1 cellular context compared by ENCODE assay signal in genomic region chr7:104964626-104965236, GRCh38.
A peak's percentile ranks its signal among the peaks of the same experiment; 100 is the strongest.
TF ChIP-seq lines count a peak whose summit lies in the region.

No MANE protein-coding gene starts in this region.

TF ChIP-seq in HepG2, 621 proteins besides CTCF, POLR2A, EP300 and RAD21:
- peak; percentile 53; the same call in 1 of the 2 replicates for TF ChIP-seq ZNF629 (CRISPR knock-in tag; conservative IDR thresholded peaks at IDR 0.05)
- no peak for TF ChIP-seq ZNF121 (CRISPR knock-in tag; IDR thresholded peaks at IDR 0.05)
